In the genomic region with DNA sequence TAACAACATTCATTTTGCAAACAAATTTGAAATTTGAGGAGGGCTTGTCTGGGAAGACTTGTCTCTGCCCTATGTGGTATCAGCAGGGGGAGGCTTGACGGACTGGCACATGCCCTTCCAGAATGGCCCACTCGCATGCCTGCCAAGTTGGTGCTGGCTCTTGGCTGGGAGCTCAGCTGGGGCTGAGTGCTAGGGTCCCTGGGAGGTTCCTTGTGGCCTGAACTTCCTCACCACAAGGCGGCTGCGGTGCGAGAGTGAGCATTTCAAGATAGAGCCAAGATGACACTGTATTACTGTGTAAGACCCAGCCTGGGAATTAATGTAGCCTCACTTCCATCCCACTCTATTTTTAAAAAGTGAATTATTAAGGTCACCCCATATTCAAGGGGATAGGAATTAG, we compare ENCODE assay signal across 8 cellular contexts.
DNase-seq lines count a peak whose midpoint lies in the region; ATAC-seq and TF ChIP-seq lines count a peak whose summit lies in the region.

No MANE protein-coding gene starts in this region.

- DNase-seq in ELF-1 (ENCODE audit: low read depth, low spot score) (peak; percentile 5), ascending aorta (ENCODE audit: low spot score in 2 of 2) (no peak), MG63 (no peak), NCI-H2227 (lab: John Stamatoyannopoulos, UW; ENCODE audit: unreplicated experiment) (no peak), cerebellum (ENCODE audit: low spot score) (no peak)
- peak in 1 of 3 experiments; percentile 2 for DNase-seq in effector memory CD8-positive, alpha-beta T cell

- no peaks in the 10 kb centered on the region for H3K36me3 Mint-ChIP-seq in effector memory CD8-positive, alpha-beta T cell (ENCODE audit: insufficient read depth)

- H3K9me3 Mint-ChIP-seq in effector memory CD8-positive, alpha-beta T cell: no peaks in the 10 kb centered on the region

- H3K27ac ChIP-seq in ascending aorta: no peak overlapping the region

- ATAC-seq in GM19351 (IDR thresholded peaks at IDR 0.05; ENCODE audit: unreplicated experiment) (peak; percentile 55), HG03469 (IDR thresholded peaks at IDR 0.05; ENCODE audit: unreplicated experiment) (peak; percentile 42)
- peak; percentile 68 for ATAC-seq in effector memory CD8-positive, alpha-beta T cell (replicated peaks)

- no peaks in the 10 kb centered on the region for H3K27me3 ChIP-seq in ascending aorta
- H3K27me3 ChIP-seq in MG63: no peaks in the 10 kb centered on the region

- H3K27me3 Mint-ChIP-seq in effector memory CD8-positive, alpha-beta T cell: no peaks in the 10 kb centered on the region

- H3K27ac Mint-ChIP-seq in effector memory CD8-positive, alpha-beta T cell: no peak overlapping the region

- no peaks in the 10 kb centered on the region for H3K9me3 ChIP-seq in ascending aorta
- H3K9me3 ChIP-seq in MG63: no peaks in the 10 kb centered on the region; the same call in 1 of the 2 replicates

- H3K4me1 Mint-ChIP-seq in effector memory CD8-positive, alpha-beta T cell (ENCODE audit: low read depth in 2 of 2): peaks cover 10 to 20% of the 10 kb centered on the region in 2 donors

- H3K4me3 ChIP-seq in ascending aorta (no peak overlapping the region), MG63 (no peak overlapping the region)

- intact Hi-C loops in ascending aorta (cut with DNase I): no loop called here

- TF ChIP-seq CTCF in ascending aorta (IDR thresholded peaks at IDR 0.05): no peak

- H3K36me3 ChIP-seq in ascending aorta (no peaks in the 10 kb centered on the region), MG63 (no peaks in the 10 kb centered on the region)

- no peak overlapping the region for H3K4me3 Mint-ChIP-seq in effector memory CD8-positive, alpha-beta T cell

- no peaks in the 10 kb centered on the region for H3K4me1 ChIP-seq in ascending aorta
